ENCODE assay signal across 9 cellular contexts in the genomic region with DNA sequence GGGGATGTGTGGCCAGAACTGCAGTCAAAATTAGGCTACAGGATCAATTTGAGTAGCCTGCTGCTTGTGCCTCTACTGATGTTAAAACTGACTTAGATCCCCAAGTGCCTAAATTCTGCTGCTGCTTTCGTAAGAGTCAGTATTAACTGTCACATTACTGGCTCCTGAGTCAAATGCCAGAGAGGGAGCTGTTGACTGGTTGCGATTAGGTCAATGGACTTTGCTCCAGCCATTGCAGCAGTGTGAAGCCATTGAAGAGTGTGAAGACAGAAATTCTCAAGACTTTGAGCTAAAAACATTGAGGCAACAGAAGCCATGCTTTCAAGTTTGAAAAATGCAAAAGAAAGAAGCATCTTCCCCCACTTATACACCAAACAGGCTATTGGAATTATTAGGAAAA.
"Had no signal": no experiment of that assay in that cellular context is flagged by ENCODE, and none has a peak within 500 bp of the region (broad histone marks: within the 10 kb centered on the region; RNA-seq: fewer than 3 reads in every experiment).

No MANE protein-coding gene starts in this region.

- H3K4me3 Mint-ChIP-seq: H9 had no signal

- H3K27me3 Mint-ChIP-seq: IgD-negative memory B cell had no signal

- H3K27ac ChIP-seq: GM23248, HL-60, KMS-11 had no signal

- H3K27ac Mint-ChIP-seq: H9, IgD-negative memory B cell had no signal

- H3K9ac ChIP-seq: GM23248, KMS-11 had no signal

- H3K4me3 ChIP-seq: GM23248 had no signal

- FAIRE-seq: H54 had no signal

- DNase-seq: GM23248, GOT3, H9, HCEC 1CT, KBM-7 had no signal

- H2AFZ ChIP-seq: GM23248 had no signal

- H3K4me2 ChIP-seq: KMS-11 had no signal

- H3K4me1 Mint-ChIP-seq: IgD-negative memory B cell had no signal
